ENCODE assay signal across 31 cellular contexts in genomic region chr12:30863839-30864238, GRCh38.
"Had no signal": no experiment of that assay in that cellular context is flagged by ENCODE, and none has a peak within 500 bp of the region (broad histone marks: within the 10 kb centered on the region; RNA-seq: fewer than 3 reads in every experiment).

No MANE protein-coding gene starts in this region.

- H3K4me3 ChIP-seq: ascending aorta, colonic mucosa, esophagus muscularis mucosa, gastrocnemius medialis, heart left ventricle had no signal

- H3K27ac ChIP-seq: ascending aorta, brain microvascular endothelial cell, colonic mucosa, esophagus muscularis mucosa, foreskin keratinocyte, gastrocnemius medialis, heart left ventricle, WERI-Rb-1 had no signal

- ATAC-seq: activated CD4-positive, alpha-beta T cell treated with anti-CD3 and anti-CD28 coated beads for 36 hours; activated CD8-positive, alpha-beta memory T cell treated with anti-CD3 and anti-CD28 coated beads, Interleukin-2, amount 10 ng/mL, durations not matched to agents 7 days and 5 days; activated CD8-positive, alpha-beta T cell treated with anti-CD3 and anti-CD28 coated beads, Interleukin-2, amount 10 ng/mL, durations not matched to agents 7 days and 5 days; activated naive CD4-positive, alpha-beta T cell treated with anti-CD3 and anti-CD28 coated beads, Interleukin-2, amount 50 U/mL, for 72 hours; activated T-cell treated with anti-CD3 and anti-CD28 coated beads, Interleukin-2, amount 50 U/mL, for 72 hours; foreskin keratinocyte; gastrocnemius medialis; heart left ventricle; T-helper 17 cell had no signal

- H3K4me3 Mint-ChIP-seq: activated CD4-positive, alpha-beta memory T cell treated with anti-CD3 and anti-CD28 coated beads for 36 hours; activated CD4-positive, alpha-beta T cell treated with anti-CD3 and anti-CD28 coated beads for 36 hours; activated CD4-positive, alpha-beta T cell treated with anti-CD3 and anti-CD28 coated beads, Interleukin-2, amount 10 ng/mL, durations not matched to agents 24 days and 14 days; activated CD8-positive, alpha-beta memory T cell treated with anti-CD3 and anti-CD28 coated beads, Interleukin-2, amount 10 ng/mL, durations not matched to agents 7 days and 5 days; activated CD8-positive, alpha-beta T cell treated with anti-CD3 and anti-CD28 coated beads, Interleukin-2, amount 10 ng/mL, durations not matched to agents 7 days and 5 days; activated naive CD4-positive, alpha-beta T cell treated with anti-CD3 and anti-CD28 coated beads, Interleukin-2, amount 10 ng/mL, durations not matched to agents 7 days and 5 days; activated naive CD8-positive, alpha-beta T cell treated with anti-CD3 and anti-CD28 coated beads, Interleukin-2, amount 10 ng/mL, durations not matched to agents 7 days and 5 days; activated T-cell treated with anti-CD3 and anti-CD28 coated beads, Interleukin-2, amount 50 U/mL, for 24 hours; activated T-cell treated with anti-CD3 and anti-CD28 coated beads, Interleukin-2, amount 50 U/mL, for 72 hours; T-helper 17 cell; T-helper 2 cell treated with Interferon-gamma antibody and Interleukin-4, amounts not matched to agents 5 μg/mL and 100 μg/mL, for 36 hours had no signal

- H3K4me1 ChIP-seq: ascending aorta, colonic mucosa, esophagus muscularis mucosa, foreskin keratinocyte, gastrocnemius medialis had no signal

- H3K9me3 Mint-ChIP-seq: activated CD4-positive, alpha-beta T cell treated with anti-CD3 and anti-CD28 coated beads, Interleukin-2, amount 10 ng/mL, durations not matched to agents 24 days and 14 days had no signal

- H3K36me3 ChIP-seq: ascending aorta, brain microvascular endothelial cell, colonic mucosa, esophagus muscularis mucosa, gastrocnemius medialis, heart left ventricle, WERI-Rb-1 had no signal

- H3K27me3 ChIP-seq: ascending aorta, brain microvascular endothelial cell, colonic mucosa, esophagus muscularis mucosa, foreskin keratinocyte, gastrocnemius medialis, heart left ventricle had no signal

- H3K9me3 ChIP-seq: ascending aorta, colonic mucosa, gastrocnemius medialis had no signal

- H3K27ac Mint-ChIP-seq: activated CD4-positive, alpha-beta memory T cell treated with anti-CD3 and anti-CD28 coated beads for 36 hours; activated CD4-positive, alpha-beta T cell treated with anti-CD3 and anti-CD28 coated beads for 36 hours; activated CD4-positive, alpha-beta T cell treated with anti-CD3 and anti-CD28 coated beads, Interleukin-2, amount 10 ng/mL, durations not matched to agents 24 days and 14 days; activated CD8-positive, alpha-beta memory T cell treated with anti-CD3 and anti-CD28 coated beads, Interleukin-2, amount 10 ng/mL, durations not matched to agents 7 days and 5 days; activated CD8-positive, alpha-beta T cell treated with anti-CD3 and anti-CD28 coated beads, Interleukin-2, amount 10 ng/mL, durations not matched to agents 7 days and 5 days; activated naive CD4-positive, alpha-beta T cell treated with anti-CD3 and anti-CD28 coated beads, Interleukin-2, amount 10 ng/mL, durations not matched to agents 7 days and 5 days; activated naive CD4-positive, alpha-beta T cell treated with anti-CD3 and anti-CD28 coated beads, Interleukin-2, amount 50 U/mL, for 72 hours; activated naive CD8-positive, alpha-beta T cell treated with anti-CD3 and anti-CD28 coated beads, Interleukin-2, amount 10 ng/mL, durations not matched to agents 7 days and 5 days; activated T-cell treated with anti-CD3 and anti-CD28 coated beads, Interleukin-2, amount 50 U/mL, for 24 hours; activated T-cell treated with anti-CD3 and anti-CD28 coated beads, Interleukin-2, amount 50 U/mL, for 72 hours; T-helper 17 cell; T-helper 2 cell treated with Interferon-gamma antibody and Interleukin-4, amounts not matched to agents 5 μg/mL and 100 μg/mL, for 36 hours had no signal

- H3K4me1 Mint-ChIP-seq: activated CD4-positive, alpha-beta T cell treated with anti-CD3 and anti-CD28 coated beads for 36 hours; activated CD4-positive, alpha-beta T cell treated with anti-CD3 and anti-CD28 coated beads, Interleukin-2, amount 10 ng/mL, durations not matched to agents 24 days and 14 days; activated CD8-positive, alpha-beta memory T cell treated with anti-CD3 and anti-CD28 coated beads, Interleukin-2, amount 10 ng/mL, durations not matched to agents 7 days and 5 days; activated naive CD4-positive, alpha-beta T cell treated with anti-CD3 and anti-CD28 coated beads, Interleukin-2, amount 10 ng/mL, durations not matched to agents 7 days and 5 days; activated naive CD8-positive, alpha-beta T cell treated with anti-CD3 and anti-CD28 coated beads, Interleukin-2, amount 10 ng/mL, durations not matched to agents 7 days and 5 days; T-helper 17 cell had no signal

- DNase-seq: activated CD4-positive, alpha-beta memory T cell treated with anti-CD3 and anti-CD28 coated beads for 36 hours; activated CD4-positive, alpha-beta T cell treated with anti-CD3 and anti-CD28 coated beads for 36 hours; activated CD4-positive, alpha-beta T cell treated with anti-CD3 and anti-CD28 coated beads, Interleukin-2, amount 10 ng/mL, durations not matched to agents 24 days and 14 days; activated CD4-positive, CD25-positive, alpha-beta regulatory T cell; activated CD4-positive, CD25-positive, alpha-beta regulatory T cell treated with anti-CD3 and anti-CD28 coated beads, Interleukin-2, amount 50 U/mL, for 72 hours; activated CD8-positive, alpha-beta memory T cell treated with anti-CD3 and anti-CD28 coated beads, Interleukin-2, amount 10 ng/mL, durations not matched to agents 7 days and 5 days; activated CD8-positive, alpha-beta memory T cell treated with anti-CD3 and anti-CD28 coated beads, Interleukin-2, amount 50 U/mL, for 4 hours; activated CD8-positive, alpha-beta T cell treated with anti-CD3 and anti-CD28 coated beads, Interleukin-2, amount 10 ng/mL, durations not matched to agents 7 days and 5 days; activated gamma-delta T cell; activated naive CD4-positive, alpha-beta T cell; activated naive CD4-positive, alpha-beta T cell treated with anti-CD3 and anti-CD28 coated beads, Interleukin-2, amount 10 ng/mL, durations not matched to agents 7 days and 5 days; activated naive CD8-positive, alpha-beta T cell treated with anti-CD3 and anti-CD28 coated beads, Interleukin-2, amount 10 ng/mL, durations not matched to agents 7 days and 5 days; activated T-cell treated with anti-CD3 and anti-CD28 coated beads, Interleukin-2, amount 50 U/mL, for 24 hours; activated T-cell treated with anti-CD3 and anti-CD28 coated beads, Interleukin-2, amount 50 U/mL, for 72 hours; brain microvascular endothelial cell; caudate nucleus; colonic mucosa; effector memory CD4-positive, alpha-beta T cell; erythroblast; foreskin keratinocyte; gastrocnemius medialis; glutamatergic neuron; heart left ventricle; T-helper 1 cell; T-helper 17 cell; T1000; WERI-Rb-1 had no signal

- H3K36me3 Mint-ChIP-seq: activated CD4-positive, alpha-beta memory T cell treated with anti-CD3 and anti-CD28 coated beads for 36 hours; activated CD8-positive, alpha-beta memory T cell treated with anti-CD3 and anti-CD28 coated beads, Interleukin-2, amount 10 ng/mL, durations not matched to agents 7 days and 5 days; activated naive CD4-positive, alpha-beta T cell treated with anti-CD3 and anti-CD28 coated beads, Interleukin-2, amount 10 ng/mL, durations not matched to agents 7 days and 5 days; activated naive CD4-positive, alpha-beta T cell treated with anti-CD3 and anti-CD28 coated beads, Interleukin-2, amount 50 U/mL, for 72 hours; activated naive CD8-positive, alpha-beta T cell treated with anti-CD3 and anti-CD28 coated beads, Interleukin-2, amount 10 ng/mL, durations not matched to agents 7 days and 5 days had no signal
